15 cellular contexts compared by ENCODE assay signal in genomic region chr2:129863350-129863749, GRCh38.
A peak's percentile ranks its signal among the peaks of the same experiment; 100 is the strongest.
DNase-seq lines count a peak whose midpoint lies in the region; ATAC-seq and TF ChIP-seq lines count a peak whose summit lies in the region.
"Had no signal": no experiment of that assay in that cellular context is flagged by ENCODE, and none has a peak within 500 bp of the region (broad histone marks: within the 10 kb centered on the region; RNA-seq: fewer than 3 reads in every experiment).

No MANE protein-coding gene starts in this region.

- H2BK12ac ChIP-seq in neuronal stem cell (ENCODE audit: low read length): no peak overlapping the region

- no peak overlapping the region for H4K8ac ChIP-seq in neuronal stem cell (ENCODE audit: low read depth, low read length)

- H3K4me3 ChIP-seq in coronary artery (no peak overlapping the region), neuronal stem cell (ENCODE audit: low read length in 2 of 2) (no peak overlapping the region)
- H3K4me3 ChIP-seq in CD8-positive, alpha-beta memory T cell (ENCODE audit: low read length): no peak overlapping the region
- H3K4me3 ChIP-seq: GM23248 had no signal

- H3K9me3 Mint-ChIP-seq in activated CD8-positive, alpha-beta memory T cell treated with anti-CD3 and anti-CD28 coated beads, Interleukin-2, amount 10 ng/mL, durations not matched to agents 7 days and 5 days (ENCODE audit: low read depth): no peaks in the 10 kb centered on the region
- H3K9me3 Mint-ChIP-seq in natural killer cell: no peaks in the 10 kb centered on the region
- no peaks in the 10 kb centered on the region for H3K9me3 Mint-ChIP-seq in CD8-positive, alpha-beta memory T cell
- H3K9me3 Mint-ChIP-seq: CD4-positive, alpha-beta memory T cell had no signal

- H3K14ac ChIP-seq in neuronal stem cell (ENCODE audit: low read length): peak overlapping the region; percentile 94

- no peak overlapping the region for H2BK120ac ChIP-seq in neuronal stem cell (ENCODE audit: low read depth, low read length)

- H3K4me3 Mint-ChIP-seq in activated CD8-positive, alpha-beta memory T cell treated with anti-CD3 and anti-CD28 coated beads, Interleukin-2, amount 10 ng/mL, durations not matched to agents 7 days and 5 days: no peak overlapping the region
- H3K4me3 Mint-ChIP-seq in natural killer cell: no peak overlapping the region
- no peak overlapping the region for H3K4me3 Mint-ChIP-seq in CD8-positive, alpha-beta memory T cell
- H3K4me3 Mint-ChIP-seq: B cell; CD4-positive, alpha-beta memory T cell had no signal

- H4K91ac ChIP-seq in neuronal stem cell (ENCODE audit: low read depth, low read length, poor library complexity): no peak overlapping the region

- H3K4ac ChIP-seq in neuronal stem cell (ENCODE audit: low read length): peak overlapping the region; percentile 28

- H3K4me1 ChIP-seq in neuronal stem cell (ENCODE audit: control insufficient read depth in 2 of 2, insufficient read depth in 1 of 2, low read depth in 1 of 2, low read length in 2 of 2): peaks cover 0 to 2% of the 10 kb centered on the region in 2 donors
- no peaks in the 10 kb centered on the region for H3K4me1 ChIP-seq in CD8-positive, alpha-beta memory T cell (ENCODE audit: insufficient read depth, low read length)
- H3K4me1 ChIP-seq: Caco-2 had no signal

- H2AK5ac ChIP-seq in neuronal stem cell (ENCODE audit: low read depth, low read length): no peak overlapping the region

- ATAC-seq in activated CD8-positive, alpha-beta memory T cell treated with anti-CD3 and anti-CD28 coated beads, Interleukin-2, amount 10 ng/mL, durations not matched to agents 7 days and 5 days: no peak
- no peak for ATAC-seq in natural killer cell

- no peak overlapping the region for H3K27ac Mint-ChIP-seq in activated CD8-positive, alpha-beta memory T cell treated with anti-CD3 and anti-CD28 coated beads, Interleukin-2, amount 10 ng/mL, durations not matched to agents 7 days and 5 days
- no peak overlapping the region for H3K27ac Mint-ChIP-seq in natural killer cell
- no peak overlapping the region for H3K27ac Mint-ChIP-seq in CD8-positive, alpha-beta memory T cell
- H3K27ac Mint-ChIP-seq: B cell had no signal

- H3K27me3 Mint-ChIP-seq in activated CD8-positive, alpha-beta memory T cell treated with anti-CD3 and anti-CD28 coated beads, Interleukin-2, amount 10 ng/mL, durations not matched to agents 7 days and 5 days: no peaks in the 10 kb centered on the region
- H3K27me3 Mint-ChIP-seq in natural killer cell (ENCODE audit: low read depth in 2 of 2): no peaks in the 10 kb centered on the region
- peaks cover 1 to 7% of the 10 kb centered on the region in 2 donors for H3K27me3 Mint-ChIP-seq in CD8-positive, alpha-beta memory T cell

- H3K4me1 Mint-ChIP-seq in activated CD8-positive, alpha-beta memory T cell treated with anti-CD3 and anti-CD28 coated beads, Interleukin-2, amount 10 ng/mL, durations not matched to agents 7 days and 5 days: no peaks in the 10 kb centered on the region
- no peaks in the 10 kb centered on the region for H3K4me1 Mint-ChIP-seq in natural killer cell
- H3K4me1 Mint-ChIP-seq in CD8-positive, alpha-beta memory T cell: no peaks in the 10 kb centered on the region
- H3K4me1 Mint-ChIP-seq: B cell; CD4-positive, alpha-beta memory T cell had no signal

- TF ChIP-seq CTCF in coronary artery (IDR thresholded peaks at IDR 0.05) (no peak), natural killer cell (IDR thresholded peaks at IDR 0.05) (no peak)

- no peaks in the 10 kb centered on the region for H3K27me3 ChIP-seq in neuronal stem cell (ENCODE audit: control insufficient read depth in 3 of 3, insufficient read depth in 3 of 3, low read depth in 1 of 3, low read length in 3 of 3)
- no peaks in the 10 kb centered on the region for H3K27me3 ChIP-seq in CD8-positive, alpha-beta memory T cell (ENCODE audit: insufficient read depth, low read length, poor library complexity, severe bottlenecking)

- H3K27ac ChIP-seq in coronary artery (no peak overlapping the region), neuronal stem cell (replicated peaks; ENCODE audit: low read length) (no peak overlapping the region)
- no peak overlapping the region for H3K27ac ChIP-seq in CD8-positive, alpha-beta memory T cell (ENCODE audit: low read depth, low read length)
- H3K27ac ChIP-seq: 22Rv1, GM23248 had no signal

- DNase-seq in activated CD8-positive, alpha-beta memory T cell treated with anti-CD3 and anti-CD28 coated beads for 24 hours: peak; percentile 35
- DNase-seq in activated CD8-positive, alpha-beta memory T cell treated with anti-CD3 and anti-CD28 coated beads, Interleukin-2, amount 10 ng/mL, durations not matched to agents 7 days and 5 days: no peak
- DNase-seq in coronary artery (ENCODE audit: low spot score) (peak; percentile 50), neuronal stem cell (ENCODE audit: low spot score) (no peak), natural killer cell (no peak)
- DNase-seq in CD8-positive, alpha-beta memory T cell: no peak
- DNase-seq: C1 segment of cervical spinal cord; Caco-2; CD4-positive, alpha-beta memory T cell; DMS153; DND-41; GM23248; HCEC 1CT had no signal

- no peaks in the 10 kb centered on the region for H3K79me1 ChIP-seq in neuronal stem cell (ENCODE audit: low read depth, low read length)

- peak overlapping the region; percentile 51 for H3K18ac ChIP-seq in neuronal stem cell (ENCODE audit: low read length)

- H2BK5ac ChIP-seq in neuronal stem cell (ENCODE audit: low read length): no peak overlapping the region

- intact Hi-C loops in natural killer cell (cut with micrococcal nuclease): no loop called here

- no peak overlapping the region for H3K23ac ChIP-seq in neuronal stem cell (ENCODE audit: low read depth, low read length, poor library complexity)

- no peak overlapping the region for H2AFZ ChIP-seq in neuronal stem cell (ENCODE audit: low read length)
- H2AFZ ChIP-seq: GM23248 had no signal

- H3K36me3 ChIP-seq in neuronal stem cell (replicated peaks in 1 of 2; ENCODE audit: control insufficient read depth in 2 of 2, insufficient read depth in 2 of 2, low read length in 2 of 2): no peaks in the 10 kb centered on the region
- H3K36me3 ChIP-seq in CD8-positive, alpha-beta memory T cell (ENCODE audit: insufficient read depth, low read length): no peaks in the 10 kb centered on the region

- H3K9me3 ChIP-seq in neuronal stem cell (replicated peaks in 1 of 2; ENCODE audit: control insufficient read depth in 2 of 2, insufficient read depth in 1 of 2, low read depth in 1 of 2, low read length in 2 of 2): no peaks in the 10 kb centered on the region
- no peaks in the 10 kb centered on the region for H3K9me3 ChIP-seq in CD8-positive, alpha-beta memory T cell (ENCODE audit: low read length)
- H3K9me3 ChIP-seq: Caco-2 had no signal

- H2BK15ac ChIP-seq in neuronal stem cell (ENCODE audit: low read length): peak overlapping the region; percentile 1

- POLR2A ChIA-PET in CD8-positive, alpha-beta memory T cell (lab: Charles Lee): no interaction called here

- H3K9ac ChIP-seq in neuronal stem cell (ENCODE audit: low read depth, low read length, poor library complexity): peak overlapping the region; percentile 2
- H3K9ac ChIP-seq: GM23248 had no signal

- no peaks in the 10 kb centered on the region for H3K36me3 Mint-ChIP-seq in activated CD8-positive, alpha-beta memory T cell treated with anti-CD3 and anti-CD28 coated beads, Interleukin-2, amount 10 ng/mL, durations not matched to agents 7 days and 5 days
- H3K36me3 Mint-ChIP-seq in natural killer cell: no peaks in the 10 kb centered on the region
- H3K36me3 Mint-ChIP-seq in CD8-positive, alpha-beta memory T cell: no peaks in the 10 kb centered on the region
- H3K36me3 Mint-ChIP-seq: CD4-positive, alpha-beta memory T cell had no signal

- H3K4me2 ChIP-seq in neuronal stem cell (ENCODE audit: insufficient read depth, low read length, poor library complexity, severe bottlenecking): no peak overlapping the region

- CTCF ChIA-PET in activated CD8-positive, alpha-beta memory T cell treated with anti-CD3 and anti-CD28 coated beads, Interleukin-2, amount 10 ng/mL, durations not matched to agents 7 days and 5 days (lab: Charles Lee): no interaction called here
- CTCF ChIA-PET in CD8-positive, alpha-beta memory T cell (lab: Charles Lee): no interaction called here

- no CpG with 5 or more reads among the region's 3 CpGs for WGBS in neuronal stem cell (ENCODE audit: extremely low coverage in 2 of 2, insufficient read length in 2 of 2, insufficient replicate concordance in 1 of 2), 2 donors

Comparison
In these comparisons a context has a peak if more than half of its experiments do, and no peak if none do; other contexts are left out.
1. DNase-seq: peak in activated CD8-positive, alpha-beta memory T cell treated with anti-CD3 and anti-CD28 coated beads for 24 hours (single experiment) and coronary artery (single experiment); none in activated CD8-positive, alpha-beta memory T cell treated with anti-CD3 and anti-CD28 coated beads, Interleukin-2, amount 10 ng/mL, durations not matched to agents 7 days and 5 days (single experiment), neuronal stem cell (single experiment), natural killer cell (single experiment) and CD8-positive, alpha-beta memory T cell (0 of 5).